In genomic region chr13:113353254-113353653, GRCh38 we compare ENCODE assay signal across 7 cellular contexts. TPM values are rescaled to one million over a fixed set of nuclear protein-coding genes. Genes with fewer than 3 reads are reported as not detected.
"Had no signal": no experiment of that assay in that cellular context is flagged by ENCODE, and none has a peak within 500 bp of the region (broad histone marks: within the 10 kb centered on the region; RNA-seq: fewer than 3 reads in every experiment).

No MANE protein-coding gene starts in this region.

- H3K4me3 ChIP-seq: GM23248, HAP-1, K562 had no signal

- ATAC-seq: HCT116 had no signal

- H3K9me3 ChIP-seq: HAP-1 had no signal

- DNase-seq: GM23248, GOT3, H7, IMR-90 had no signal

- H3K27ac ChIP-seq: GM23248 had no signal

- H3K4me1 ChIP-seq: HAP-1 had no signal

RNA-seq across cellular contexts. Expression of gene GRTP1, which starts 10.7 kb away (rescaled TPM):
- total RNA-seq: GM23248 had no signal
